Comparison of ENCODE assay signal across 20 cellular contexts in the genomic region with DNA sequence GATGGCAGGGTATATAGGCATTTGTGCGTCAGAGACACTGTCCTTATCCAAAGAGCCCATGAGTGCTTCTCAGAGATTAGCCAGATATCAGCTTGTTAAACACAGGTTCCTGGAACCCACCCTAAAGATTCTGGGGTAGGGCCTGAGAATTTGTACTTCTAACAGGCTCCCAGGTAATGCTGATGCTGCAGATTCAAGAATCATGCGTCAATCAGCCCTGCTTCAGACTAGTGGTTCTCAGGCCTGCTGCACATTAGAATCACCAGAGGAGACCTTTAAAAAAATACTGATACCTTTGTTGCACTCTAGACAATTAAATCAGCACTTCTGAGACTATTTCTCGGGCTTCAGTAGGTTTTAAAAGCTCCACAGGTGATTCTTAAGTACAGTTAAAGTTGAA.
"Had no signal": no experiment of that assay in that cellular context is flagged by ENCODE, and none has a peak within 500 bp of the region (broad histone marks: within the 10 kb centered on the region; RNA-seq: fewer than 3 reads in every experiment).

No MANE protein-coding gene starts in this region.

- DNase-seq: cerebellar nuclear complex; effector memory CD8-positive, alpha-beta T cell; erythroblast; islet precursor cell; mammary epithelial cell; mucosa of descending colon; natural killer cell; posterior cingulate gyrus; spleen; stimulated activated CD4-positive, alpha-beta T cell treated with anti-CD3 and anti-CD28 coated beads, Interleukin-2, amount 100 ng/mL, for 24 hours; stimulated activated CD4-positive, alpha-beta T cell treated with anti-CD3 and anti-CD28 coated beads, Interleukin-4, amount 100 ng/mL, for 4 hours; stimulated activated naive CD4-positive, alpha-beta T cell; stomach; substantia nigra; transverse colon had no signal

- FAIRE-seq: colon, frontal cortex had no signal

- H3K27me3 ChIP-seq: right atrium auricular region, spleen, stomach, transverse colon had no signal

- H3K9me3 ChIP-seq: mucosa of descending colon, right atrium auricular region, spleen, stomach, thoracic aorta, transverse colon had no signal

- H3K36me3 ChIP-seq: right atrium auricular region, spleen, stomach, thoracic aorta, transverse colon had no signal

- H3K4me3 ChIP-seq: mucosa of descending colon, right atrium auricular region, spleen, stomach, thoracic aorta, transverse colon had no signal

- H3K4me1 ChIP-seq: right atrium auricular region, spleen had no signal

- H3K27ac ChIP-seq: right atrium auricular region, spleen, thoracic aorta had no signal

- ATAC-seq: effector memory CD8-positive, alpha-beta T cell; left lobe of liver; mucosa of descending colon; natural killer cell had no signal
